ENCODE assay signal across 2 cellular contexts in the genomic region with DNA sequence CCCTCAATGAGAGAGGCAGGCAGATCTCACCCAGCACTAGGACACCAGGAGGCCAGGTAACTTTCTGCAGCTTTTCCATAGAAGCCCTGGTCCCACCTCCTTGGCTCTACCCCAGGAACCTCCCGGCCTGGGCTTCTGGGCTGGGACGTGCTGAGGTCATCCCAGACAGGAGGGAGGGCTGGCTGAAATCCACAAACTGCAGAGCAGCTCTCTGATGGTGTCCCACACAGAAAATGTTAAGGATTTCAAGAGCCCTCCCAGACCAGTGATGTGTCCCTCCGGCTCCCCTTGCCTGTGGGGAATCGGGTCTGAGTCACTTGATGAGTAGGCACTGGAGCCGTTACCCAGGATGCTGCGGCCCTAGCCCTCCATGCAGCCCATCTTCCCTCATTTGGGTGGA.
TF ChIP-seq lines count a peak whose summit lies in the region.

No MANE protein-coding gene starts in this region.

TF ChIP-seq in HCT116, 20 proteins besides CTCF, POLR2A, EP300 and RAD21 (continued from another document):
- TF ChIP-seq YY1 (IDR thresholded peaks at IDR 0.05; ENCODE audit: extremely low read depth, insufficient replicate concordance, low read depth, low read length) (no peak), SRF (IDR thresholded peaks at IDR 0.05; ENCODE audit: low read depth) (no peak), EZH2phosphoT487 (IDR thresholded peaks at IDR 0.05; ENCODE audit: borderline replicate concordance) (no peak)
TF ChIP-seq in HCT116: peak in this region for 0.

TF ChIP-seq in SK-N-SH, 30 proteins besides CTCF, POLR2A, EP300 and RAD21 (continued from another document):
- TF ChIP-seq TCF12 (IDR thresholded peaks at IDR 0.05) = no peak
TF ChIP-seq in SK-N-SH: peak in this region for 1.
